Comparison of ENCODE assay signal across 8 cellular contexts in the genomic region with DNA sequence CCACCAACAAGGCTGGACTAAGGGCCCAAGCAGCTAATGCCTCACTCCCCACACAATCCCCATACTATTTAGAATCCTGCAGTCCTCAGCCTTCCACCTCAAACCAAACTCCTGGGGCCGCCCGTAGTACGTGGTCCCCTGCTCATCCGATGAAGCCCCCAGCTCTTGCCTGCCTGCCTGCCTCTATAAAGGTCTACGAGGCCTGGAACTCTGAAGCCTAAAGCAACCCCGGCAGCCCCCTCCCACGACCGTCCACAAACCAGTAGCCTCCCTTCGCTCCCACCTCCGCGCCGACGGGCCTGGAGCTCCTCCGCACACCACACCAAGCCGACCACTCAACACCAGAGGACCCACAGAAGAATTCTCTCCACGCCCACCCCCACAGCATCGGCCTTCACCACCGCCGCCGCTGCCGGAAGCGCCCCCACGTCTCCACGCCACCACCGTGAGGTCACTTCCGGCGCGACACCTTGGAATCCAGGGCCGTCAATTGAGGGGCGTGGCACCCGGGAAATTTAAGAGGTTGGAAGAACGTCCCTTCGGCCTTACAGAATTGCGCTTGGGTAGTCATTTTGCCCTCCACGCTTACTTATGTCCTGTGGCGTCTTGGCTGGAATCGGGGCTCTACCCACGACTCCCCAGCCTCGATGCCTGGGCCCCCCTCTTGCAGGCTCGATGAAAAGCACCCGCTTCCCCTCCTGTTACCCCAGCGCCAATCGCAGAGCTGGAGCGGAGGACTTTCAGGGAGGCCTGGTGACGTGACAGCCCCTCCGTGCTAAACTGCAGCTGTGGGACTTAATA. TPM values are rescaled to one million over a fixed set of nuclear protein-coding genes. Genes with fewer than 3 reads are reported as not detected.
DNase-seq lines count a peak whose midpoint lies in the region; ATAC-seq and TF ChIP-seq lines count a peak whose summit lies in the region.

EDC3 (minus strand) TSS at position 428 of the 801 bp plus-strand sequence. CDS start 20,900 bp downstream, outside the sequence.

- peaks cover 52% of the 10 kb centered on the region for H3K79me2 ChIP-seq in Karpas-422 (ENCODE audit: low read length)

- H3K4me3 ChIP-seq in Karpas-422 (ENCODE audit: low read length) = peak within 1 kb of the TSS; percentile 86
- H3K4me3 ChIP-seq in fibroblast of pulmonary artery (replicated peaks; ENCODE audit: low read depth, low read length) = peak within 1 kb of the TSS; percentile 99

- H3K4me2 ChIP-seq in Karpas-422 (ENCODE audit: low read depth, low read length, poor library complexity, severe bottlenecking) = peak within 1 kb of the TSS; percentile 99

- peak within 1 kb of the TSS; percentile 98 to 99 for H3K27ac Mint-ChIP-seq in natural killer cell treated with Interleukin-12 subunit alpha and Interleukin-12 subunit beta and Interleukin-15 and Interleukin-18, amount 100 ng/mL, for 72 hours

- H3K27me3 Mint-ChIP-seq in natural killer cell treated with Interleukin-12 subunit alpha and Interleukin-12 subunit beta and Interleukin-15 and Interleukin-18, amount 100 ng/mL, for 72 hours = peaks cover 0 to 2% of the 10 kb centered on the region in 2 donors

- no peaks in the 10 kb centered on the region for H3K9me3 Mint-ChIP-seq in natural killer cell treated with Interleukin-12 subunit alpha and Interleukin-12 subunit beta and Interleukin-15 and Interleukin-18, amount 100 ng/mL, for 72 hours

- peak; percentile 71 for DNase-seq in Caki2 (ENCODE audit: low read depth)
- DNase-seq in Karpas-422 = peak; percentile 96
- peak; percentile 92 for DNase-seq in RWPE1 (ENCODE audit: low spot score)
- peak; percentile 83 for DNase-seq in activated T-helper 9 cell treated with anti-CD3 and anti-CD28 coated beads, Interleukin-2, amount 50 U/mL, for 16 hours (ENCODE audit: low read depth)
- peak; percentile 85 for DNase-seq in fibroblast of pulmonary artery (ENCODE audit: low read depth)
- DNase-seq in natural killer cell treated with Interleukin-12 subunit alpha and Interleukin-12 subunit beta and Interleukin-15 and Interleukin-18, amount 100 ng/mL, for 72 hours (ENCODE audit: low spot score) = peak; percentile 86
- DNase-seq in stimulated activated naive CD4-positive, alpha-beta T cell treated with Interleukin-2 at 50 U/mL for 16 hours (lab: John Stamatoyannopoulos, UW) = peak; percentile 87

- CTCF ChIA-PET in RWPE1 (lab: Yijun Ruan, JAX) = interaction anchor here (0.6 to 1.2 kb wide), 2 partner anchors 64 to 75 kb away, joined by 3 to 8 read pairs; no protein-coding TSS in a partner anchor

- H2AFZ ChIP-seq in Karpas-422 (ENCODE audit: low read length) = peak within 1 kb of the TSS; percentile 96

- H3K4me1 Mint-ChIP-seq in natural killer cell treated with Interleukin-12 subunit alpha and Interleukin-12 subunit beta and Interleukin-15 and Interleukin-18, amount 100 ng/mL, for 72 hours (ENCODE audit: low read depth in 2 of 2) = peaks cover 22 to 32% of the 10 kb centered on the region in 2 donors

- in situ Hi-C loops in Caki2 (cut with HindIII; ENCODE audit: low pct_unique_long_range_greater_than_20kb, low sequenced_read_pairs) = no loop called here

- H3K27ac ChIP-seq in Karpas-422 (ENCODE audit: low read length) (peak within 1 kb of the TSS; percentile 61), RWPE1 (peak within 1 kb of the TSS; percentile 69)

- ATAC-seq in GM21528 (IDR thresholded peaks at IDR 0.05; ENCODE audit: low FRiP score, unreplicated experiment) = peak; percentile 86
- peak; percentile 93 to 95 for ATAC-seq in natural killer cell treated with Interleukin-12 subunit alpha and Interleukin-12 subunit beta and Interleukin-15 and Interleukin-18, amount 100 ng/mL, for 72 hours

- H3K36me3 Mint-ChIP-seq in natural killer cell treated with Interleukin-12 subunit alpha and Interleukin-12 subunit beta and Interleukin-15 and Interleukin-18, amount 100 ng/mL, for 72 hours = no peaks in the 10 kb centered on the region

- H3K9me3 ChIP-seq in Karpas-422 (ENCODE audit: low read length) = no peaks in the 10 kb centered on the region

- TF ChIP-seq CTCF in RWPE1 (conservative IDR thresholded peaks at IDR 0.05; ENCODE audit: low read depth) (no peak), fibroblast of pulmonary artery (IDR thresholded peaks at IDR 0.05; ENCODE audit: low read length, missing control alignments) (no peak)

- peak within 1 kb of the TSS; percentile 100 for H3K4me3 Mint-ChIP-seq in natural killer cell treated with Interleukin-12 subunit alpha and Interleukin-12 subunit beta and Interleukin-15 and Interleukin-18, amount 100 ng/mL, for 72 hours

- no peaks in the 10 kb centered on the region for H3K36me3 ChIP-seq in Karpas-422 (ENCODE audit: insufficient read depth, low read length)

- H3K9me2 ChIP-seq in Karpas-422 (replicated peaks; ENCODE audit: insufficient read depth, low read length) = no peaks in the 10 kb centered on the region

- H3K27me3 ChIP-seq in Karpas-422 (ENCODE audit: low read length) = no peaks in the 10 kb centered on the region

- peaks cover 24% of the 10 kb centered on the region for H3K4me1 ChIP-seq in Karpas-422 (ENCODE audit: low read length)

- H3K9ac ChIP-seq in Karpas-422 (ENCODE audit: low read length) = peak within 1 kb of the TSS; percentile 93

- H4K20me1 ChIP-seq in Karpas-422 (ENCODE audit: insufficient read depth, low read depth, low read length) = no peaks in the 10 kb centered on the region

- POLR2A ChIA-PET in RWPE1 (lab: Yijun Ruan, JAX; ENCODE audit: low non-redundant PET) = interaction anchor here (0.5 to 0.6 kb wide), 3 partner anchors 23 to 62 kb away, joined by 3 to 4 read pairs (median 3); no protein-coding TSS in a partner anchor

RNA-seq across cellular contexts. Expression of gene EDC3, which starts in this region (rescaled TPM):
- 26.0 and 31.8 TPM in 2 replicates for total RNA-seq in Caki2 (2014; rRNA removed; shearing (Covaris generic); ENCODE audit: low replicate concordance)
- 14.7 and 19.9 TPM in 2 replicates for total RNA-seq in Karpas-422 (2014; rRNA removed; shearing (Covaris generic); ENCODE audit: low replicate concordance)
- 10 to 100 TPM; 69.4 to 73.0 TPM for total RNA-seq in natural killer cell treated with Interleukin-12 subunit alpha and Interleukin-12 subunit beta and Interleukin-15 and Interleukin-18, amount 100 ng/mL, for 72 hours

Comparison
In these comparisons a context has a peak if more than half of its experiments do, and no peak if none do; other contexts are left out.
1. Peak in every context shown above with its lines: DNase-seq, ATAC-seq, H3K4me3 ChIP-seq and H3K27ac ChIP-seq.